9 cellular contexts compared by ENCODE assay signal in the genomic region with DNA sequence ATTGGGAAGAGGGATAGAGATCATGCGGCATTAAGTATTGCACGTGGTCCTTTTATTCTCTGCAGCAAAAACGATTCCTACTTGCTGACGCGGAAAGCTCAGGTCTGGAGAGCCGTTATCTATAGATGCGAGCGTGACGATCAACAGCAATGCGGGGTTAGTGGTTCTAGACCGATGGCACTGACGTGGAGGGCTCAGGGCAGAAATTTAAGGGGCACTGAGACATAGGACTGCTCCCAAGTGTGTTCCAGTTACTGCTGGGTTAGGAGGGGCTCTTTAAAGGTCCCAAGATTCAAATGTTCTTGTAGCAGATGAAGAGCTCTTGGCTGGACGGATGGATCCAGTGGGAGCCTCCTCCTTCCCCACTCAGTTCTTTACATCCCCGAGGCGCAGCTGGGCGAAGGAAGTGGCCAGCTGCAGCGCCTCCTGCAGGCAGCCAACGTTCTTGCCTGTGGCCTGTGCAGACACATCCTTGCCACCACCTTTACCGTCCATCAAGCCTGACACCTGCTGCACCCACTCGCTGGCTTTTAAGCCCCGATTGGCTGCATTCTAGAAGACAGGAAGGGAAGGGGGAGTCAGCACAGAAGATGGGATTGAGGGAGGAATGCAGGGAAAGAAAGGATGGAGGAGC. TPM values are rescaled to one million over a fixed set of nuclear protein-coding genes. Genes with fewer than 3 reads are reported as not detected.
A peak's percentile ranks its signal among the peaks of the same experiment; 100 is the strongest.
DNase-seq lines count a peak whose midpoint lies in the region; ATAC-seq and TF ChIP-seq lines count a peak whose summit lies in the region.
"Had no signal": no experiment of that assay in that cellular context is flagged by ENCODE, and none has a peak within 500 bp of the region (broad histone marks: within the 10 kb centered on the region; RNA-seq: fewer than 3 reads in every experiment).

No MANE protein-coding gene starts in this region.

- CTCF ChIA-PET in RWPE1 (lab: Yijun Ruan, JAX): interaction anchor here (0.6 to 1.7 kb wide), 7 partner anchors 12 to 47 kb away, joined by 3 to 6 read pairs (median 3); a partner anchor contains a TSS

- H3K9me3 Mint-ChIP-seq in endothelial cell (ENCODE audit: unreplicated experiment): no peaks in the 10 kb centered on the region
- H3K9me3 Mint-ChIP-seq in stimulated activated naive CD8-positive, alpha-beta T cell treated with anti-CD3 and anti-CD28 coated beads, Interleukin-15, amount 100 ng/mL, for 72 hours: no peaks in the 10 kb centered on the region

- TF ChIP-seq CTCF in cardiac muscle cell (IDR thresholded peaks at IDR 0.05; ENCODE audit: low read depth, low read length): peak; percentile 51
- TF ChIP-seq CTCF in heart left ventricle (IDR thresholded peaks at IDR 0.05): peak in 5 of 12 donors; percentile 12 to 36 (median 20)
- TF ChIP-seq CTCF in RWPE1 (conservative IDR thresholded peaks at IDR 0.05; ENCODE audit: low read depth): no peak
- peak; percentile 65 for TF ChIP-seq CTCF in endothelial cell (IDR thresholded peaks at IDR 0.05; ENCODE audit: unreplicated experiment)

- H3K36me3 ChIP-seq in cardiac muscle cell (peaks cover 47% of the 10 kb centered on the region), heart left ventricle (peaks cover 0 to 83% (median 57%) of the 10 kb centered on the region in 9 donors)

- H3K4me3 Mint-ChIP-seq in endothelial cell (ENCODE audit: unreplicated experiment): peak overlapping the region; percentile 91
- peak overlapping the region in 1 of 2 donors; percentile 83 for H3K4me3 Mint-ChIP-seq in stimulated activated naive CD8-positive, alpha-beta T cell treated with anti-CD3 and anti-CD28 coated beads, Interleukin-15, amount 100 ng/mL, for 72 hours

- H3K27me3 ChIP-seq in cardiac muscle cell: no peaks in the 10 kb centered on the region
- no peaks in the 10 kb centered on the region for H3K27me3 ChIP-seq in heart left ventricle

- peak; percentile 9 to 15 for DNase-seq in cardiac muscle cell (ENCODE audit: low read depth in 1 of 2, low spot score in 1 of 2)
- DNase-seq in heart left ventricle: no peak
- DNase-seq in RWPE1 (ENCODE audit: low spot score): no peak
- peak; percentile 58 for DNase-seq in endothelial cell (ENCODE audit: low spot score)
- peak; percentile 36 to 38 for DNase-seq in stimulated activated naive CD8-positive, alpha-beta T cell treated with anti-CD3 and anti-CD28 coated beads, Interleukin-15, amount 100 ng/mL, for 72 hours
- DNase-seq in AG08396 (ENCODE audit: low spot score): no peak

- 77 to 85% (median 84%) methylated on average over 21 of the region's 21 CpGs for WGBS in heart left ventricle, 4 donors

- peak overlapping the region; percentile 77 for H3K27ac Mint-ChIP-seq in endothelial cell (ENCODE audit: unreplicated experiment)
- peak overlapping the region in 1 of 2 donors; percentile 97 for H3K27ac Mint-ChIP-seq in stimulated activated naive CD8-positive, alpha-beta T cell treated with anti-CD3 and anti-CD28 coated beads, Interleukin-15, amount 100 ng/mL, for 72 hours

- H3K9me3 ChIP-seq in cardiac muscle cell (ENCODE audit: low read depth) (no peaks in the 10 kb centered on the region), heart left ventricle (no peaks in the 10 kb centered on the region)
- H3K9me3 ChIP-seq: thoracic aorta had no signal

- POLR2A ChIA-PET in RWPE1 (lab: Yijun Ruan, JAX; ENCODE audit: low non-redundant PET): interaction anchor here (1.2 kb wide), 1 partner anchor 14 kb away, joined by 4 read pairs; no protein-coding TSS in a partner anchor

- intact Hi-C loops in heart left ventricle (cut with DNase I): no loop called here

- no peak overlapping the region for H3K27ac ChIP-seq in cardiac muscle cell
- peak overlapping the region in 4 of 12 donors; percentile 81 to 91 (median 87) for H3K27ac ChIP-seq in heart left ventricle
- H3K27ac ChIP-seq in RWPE1: peak overlapping the region; percentile 94

- H3K4me1 ChIP-seq in cardiac muscle cell (ENCODE audit: low read depth) (peaks cover 8% of the 10 kb centered on the region), heart left ventricle (peaks cover 0 to 33% (median 20%) of the 10 kb centered on the region in 12 donors)

- peaks cover 4% of the 10 kb centered on the region for H3K4me1 Mint-ChIP-seq in endothelial cell (ENCODE audit: unreplicated experiment)
- H3K4me1 Mint-ChIP-seq in stimulated activated naive CD8-positive, alpha-beta T cell treated with anti-CD3 and anti-CD28 coated beads, Interleukin-15, amount 100 ng/mL, for 72 hours: peaks cover 42% of the 10 kb centered on the region

- peaks cover 17% of the 10 kb centered on the region for H3K27me3 Mint-ChIP-seq in endothelial cell (ENCODE audit: unreplicated experiment)
- H3K27me3 Mint-ChIP-seq in stimulated activated naive CD8-positive, alpha-beta T cell treated with anti-CD3 and anti-CD28 coated beads, Interleukin-15, amount 100 ng/mL, for 72 hours: no peaks in the 10 kb centered on the region

- H3K4me3 ChIP-seq in cardiac muscle cell (no peak overlapping the region), heart left ventricle (no peak overlapping the region)

- ATAC-seq in heart left ventricle (no peak), HG03469 (IDR thresholded peaks at IDR 0.05; ENCODE audit: unreplicated experiment) (no peak), GM18498 (IDR thresholded peaks at IDR 0.05; ENCODE audit: unreplicated experiment) (no peak)
- no peak for ATAC-seq in stimulated activated naive CD8-positive, alpha-beta T cell treated with anti-CD3 and anti-CD28 coated beads, Interleukin-15, amount 100 ng/mL, for 72 hours

- peaks cover 21% of the 10 kb centered on the region for H3K36me3 Mint-ChIP-seq in endothelial cell (ENCODE audit: low read depth, unreplicated experiment)

- TF ChIP-seq POLR2A in heart left ventricle (IDR thresholded peaks at IDR 0.05): no peak

RNA-seq across cellular contexts. Expression of a gene that starts 0.7 kb away (rescaled TPM):
- total RNA-seq in cardiac muscle cell (25.2 and 26.8 TPM in 2 replicates), heart left ventricle (10 to 100 TPM; 10.5 to 19.2 (median 15.4) TPM), endothelial cell (ENCODE audit: unreplicated experiment) (25.1 TPM)
- polyA plus RNA-seq in cardiac muscle cell (24.6 and 38.0 TPM in 2 replicates), heart left ventricle (10 to 100 TPM in 1 of 2 donors, 1 to 10 TPM in 1; 7.1 to 12.0 TPM)

RNA-seq across cellular contexts. Expression of a gene that starts 36.8 kb away (rescaled TPM):
- total RNA-seq in cardiac muscle cell (74.6 and 81.4 TPM in 2 replicates), heart left ventricle (10 to 100 TPM; 53.1 to 96.2 (median 63.2) TPM), endothelial cell (ENCODE audit: unreplicated experiment) (60.4 TPM)
- polyA plus RNA-seq in cardiac muscle cell (102 and 114 TPM in 2 replicates), heart left ventricle (10 to 100 TPM; 23.9 to 82.0 TPM)

RNA-seq across cellular contexts. Expression of a gene that starts 46.5 kb away (rescaled TPM):
- total RNA-seq in cardiac muscle cell (40.1 and 40.2 TPM in 2 replicates), heart left ventricle (10 to 100 TPM; 16.9 to 34.2 (median 20.9) TPM), endothelial cell (ENCODE audit: unreplicated experiment) (37.1 TPM)
- polyA plus RNA-seq in cardiac muscle cell (39.7 and 55.5 TPM in 2 replicates), heart left ventricle (10 to 100 TPM; 13.0 to 18.1 TPM)

Comparison
In these comparisons a context has a peak if more than half of its experiments do, and no peak if none do; other contexts are left out.
1. DNase-seq: peak in cardiac muscle cell (2 of 2), endothelial cell (single experiment) and stimulated activated naive CD8-positive, alpha-beta T cell treated with anti-CD3 and anti-CD28 coated beads, Interleukin-15, amount 100 ng/mL, for 72 hours (2 of 2); none in heart left ventricle (0 of 5), RWPE1 (single experiment) and AG08396 (single experiment).